ENCODE assay signal across 27 cellular contexts in genomic region chr3:7263347-7264195, GRCh38.
"Had no signal": no experiment of that assay in that cellular context is flagged by ENCODE, and none has a peak within 500 bp of the region (broad histone marks: within the 10 kb centered on the region; RNA-seq: fewer than 3 reads in every experiment).

No MANE protein-coding gene starts in this region.

- H3K9me3 ChIP-seq: mucosa of descending colon, ovary, psoas muscle, sigmoid colon, stomach, thyroid gland had no signal

- H3K27me3 Mint-ChIP-seq: memory B cell, naive B cell had no signal

- H3K36me3 Mint-ChIP-seq: memory B cell; mesothelial cell of epicardium; naive B cell; stimulated activated effector memory CD8-positive, alpha-beta T cell treated with anti-CD3 and anti-CD28 coated beads, Interleukin-12 subunit alpha, Interleukin-12 subunit beta, amount 100 ng/mL, for 72 hours had no signal

- H3K4me3 Mint-ChIP-seq: immature natural killer cell; memory B cell; mesothelial cell of epicardium; naive B cell; nephron progenitor cell; stimulated activated effector memory CD8-positive, alpha-beta T cell treated with anti-CD3 and anti-CD28 coated beads, Interleukin-12 subunit alpha, Interleukin-12 subunit beta, amount 100 ng/mL, for 72 hours had no signal

- H3K4me1 Mint-ChIP-seq: immature natural killer cell; memory B cell; mesothelial cell of epicardium; naive B cell; nephron progenitor cell; stimulated activated effector memory CD8-positive, alpha-beta T cell treated with anti-CD3 and anti-CD28 coated beads, Interleukin-12 subunit alpha, Interleukin-12 subunit beta, amount 100 ng/mL, for 72 hours had no signal

- H3K4me1 ChIP-seq: left lung, psoas muscle, sigmoid colon, stomach had no signal

- H3K27me3 ChIP-seq: dorsolateral prefrontal cortex, left lung, ovary, sigmoid colon, stomach, thyroid gland had no signal

- ATAC-seq: left lung; mucosa of descending colon; psoas muscle; stimulated activated effector memory CD8-positive, alpha-beta T cell treated with anti-CD3 and anti-CD28 coated beads, Interleukin-12 subunit alpha, Interleukin-12 subunit beta, amount 100 ng/mL, for 72 hours had no signal

- H3K4me3 ChIP-seq: dorsolateral prefrontal cortex, left lung, lung, mucosa of descending colon, ovary, psoas muscle, sigmoid colon, stomach, thyroid gland had no signal

- H3K36me3 ChIP-seq: left lung, ovary, sigmoid colon, stomach, thyroid gland had no signal

- H3K27ac ChIP-seq: dorsolateral prefrontal cortex, left lung, ovary, psoas muscle, sigmoid colon, stomach, thyroid gland had no signal

- H3K27ac Mint-ChIP-seq: memory B cell; mesothelial cell of epicardium; naive B cell; nephron progenitor cell; stimulated activated effector memory CD8-positive, alpha-beta T cell treated with anti-CD3 and anti-CD28 coated beads, Interleukin-12 subunit alpha, Interleukin-12 subunit beta, amount 100 ng/mL, for 72 hours had no signal

- FAIRE-seq: colon, frontal cortex, urothelium cell line had no signal

- DNase-seq: central memory CD4-positive, alpha-beta T cell; dorsolateral prefrontal cortex; effector CD4-positive, alpha-beta T cell; immature natural killer cell; islet precursor cell; mucosa of descending colon; naive B cell; nephron progenitor cell; occipital lobe; ovary; psoas muscle; retina; sigmoid colon; stimulated activated CD4-positive, alpha-beta T cell treated with anti-CD3 and anti-CD28 coated beads, Interleukin-2, amount 100 ng/mL, for 24 hours; stimulated activated CD4-positive, alpha-beta T cell treated with anti-CD3 and anti-CD28 coated beads, Interleukin-4, amount 100 ng/mL, for 24 hours; stimulated activated naive CD4-positive, alpha-beta T cell treated with Interleukin-2 at 50 U/mL for 16 hours; stomach; thyroid gland; trophoblast cell had no signal
